1 cellular context compared by ENCODE assay signal in the genomic region with DNA sequence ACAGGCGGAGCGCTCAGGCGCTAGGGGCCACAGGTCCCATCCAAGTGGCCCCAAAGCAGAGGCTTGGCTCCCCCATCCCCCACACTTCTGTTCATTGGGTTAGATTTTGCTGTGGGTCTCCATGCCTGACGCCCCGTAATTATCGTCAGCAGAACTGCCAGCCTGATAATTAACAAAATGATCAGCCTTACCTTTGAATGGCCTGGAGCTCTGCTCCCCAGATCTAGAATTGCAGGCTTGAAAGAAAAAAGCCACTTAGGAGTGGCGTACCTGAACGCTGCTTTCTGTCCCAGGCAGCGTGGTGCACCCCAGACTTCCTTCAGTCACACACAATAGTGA.
TF ChIP-seq lines count a peak whose summit lies in the region.

No MANE protein-coding gene starts in this region.

TF ChIP-seq in GM23338, 12 proteins besides CTCF, POLR2A, EP300 and RAD21:
- TF ChIP-seq CREB1 (CRISPR knock-in tag; IDR thresholded peaks at IDR 0.05; ENCODE audit: low read depth) (no peak), ZNF331 (CRISPR knock-in tag; IDR thresholded peaks at IDR 0.05; ENCODE audit: low read depth) (no peak), ZNF114 (CRISPR knock-in tag; IDR thresholded peaks at IDR 0.05) (no peak)
- TF ChIP-seq, protein P1, sequence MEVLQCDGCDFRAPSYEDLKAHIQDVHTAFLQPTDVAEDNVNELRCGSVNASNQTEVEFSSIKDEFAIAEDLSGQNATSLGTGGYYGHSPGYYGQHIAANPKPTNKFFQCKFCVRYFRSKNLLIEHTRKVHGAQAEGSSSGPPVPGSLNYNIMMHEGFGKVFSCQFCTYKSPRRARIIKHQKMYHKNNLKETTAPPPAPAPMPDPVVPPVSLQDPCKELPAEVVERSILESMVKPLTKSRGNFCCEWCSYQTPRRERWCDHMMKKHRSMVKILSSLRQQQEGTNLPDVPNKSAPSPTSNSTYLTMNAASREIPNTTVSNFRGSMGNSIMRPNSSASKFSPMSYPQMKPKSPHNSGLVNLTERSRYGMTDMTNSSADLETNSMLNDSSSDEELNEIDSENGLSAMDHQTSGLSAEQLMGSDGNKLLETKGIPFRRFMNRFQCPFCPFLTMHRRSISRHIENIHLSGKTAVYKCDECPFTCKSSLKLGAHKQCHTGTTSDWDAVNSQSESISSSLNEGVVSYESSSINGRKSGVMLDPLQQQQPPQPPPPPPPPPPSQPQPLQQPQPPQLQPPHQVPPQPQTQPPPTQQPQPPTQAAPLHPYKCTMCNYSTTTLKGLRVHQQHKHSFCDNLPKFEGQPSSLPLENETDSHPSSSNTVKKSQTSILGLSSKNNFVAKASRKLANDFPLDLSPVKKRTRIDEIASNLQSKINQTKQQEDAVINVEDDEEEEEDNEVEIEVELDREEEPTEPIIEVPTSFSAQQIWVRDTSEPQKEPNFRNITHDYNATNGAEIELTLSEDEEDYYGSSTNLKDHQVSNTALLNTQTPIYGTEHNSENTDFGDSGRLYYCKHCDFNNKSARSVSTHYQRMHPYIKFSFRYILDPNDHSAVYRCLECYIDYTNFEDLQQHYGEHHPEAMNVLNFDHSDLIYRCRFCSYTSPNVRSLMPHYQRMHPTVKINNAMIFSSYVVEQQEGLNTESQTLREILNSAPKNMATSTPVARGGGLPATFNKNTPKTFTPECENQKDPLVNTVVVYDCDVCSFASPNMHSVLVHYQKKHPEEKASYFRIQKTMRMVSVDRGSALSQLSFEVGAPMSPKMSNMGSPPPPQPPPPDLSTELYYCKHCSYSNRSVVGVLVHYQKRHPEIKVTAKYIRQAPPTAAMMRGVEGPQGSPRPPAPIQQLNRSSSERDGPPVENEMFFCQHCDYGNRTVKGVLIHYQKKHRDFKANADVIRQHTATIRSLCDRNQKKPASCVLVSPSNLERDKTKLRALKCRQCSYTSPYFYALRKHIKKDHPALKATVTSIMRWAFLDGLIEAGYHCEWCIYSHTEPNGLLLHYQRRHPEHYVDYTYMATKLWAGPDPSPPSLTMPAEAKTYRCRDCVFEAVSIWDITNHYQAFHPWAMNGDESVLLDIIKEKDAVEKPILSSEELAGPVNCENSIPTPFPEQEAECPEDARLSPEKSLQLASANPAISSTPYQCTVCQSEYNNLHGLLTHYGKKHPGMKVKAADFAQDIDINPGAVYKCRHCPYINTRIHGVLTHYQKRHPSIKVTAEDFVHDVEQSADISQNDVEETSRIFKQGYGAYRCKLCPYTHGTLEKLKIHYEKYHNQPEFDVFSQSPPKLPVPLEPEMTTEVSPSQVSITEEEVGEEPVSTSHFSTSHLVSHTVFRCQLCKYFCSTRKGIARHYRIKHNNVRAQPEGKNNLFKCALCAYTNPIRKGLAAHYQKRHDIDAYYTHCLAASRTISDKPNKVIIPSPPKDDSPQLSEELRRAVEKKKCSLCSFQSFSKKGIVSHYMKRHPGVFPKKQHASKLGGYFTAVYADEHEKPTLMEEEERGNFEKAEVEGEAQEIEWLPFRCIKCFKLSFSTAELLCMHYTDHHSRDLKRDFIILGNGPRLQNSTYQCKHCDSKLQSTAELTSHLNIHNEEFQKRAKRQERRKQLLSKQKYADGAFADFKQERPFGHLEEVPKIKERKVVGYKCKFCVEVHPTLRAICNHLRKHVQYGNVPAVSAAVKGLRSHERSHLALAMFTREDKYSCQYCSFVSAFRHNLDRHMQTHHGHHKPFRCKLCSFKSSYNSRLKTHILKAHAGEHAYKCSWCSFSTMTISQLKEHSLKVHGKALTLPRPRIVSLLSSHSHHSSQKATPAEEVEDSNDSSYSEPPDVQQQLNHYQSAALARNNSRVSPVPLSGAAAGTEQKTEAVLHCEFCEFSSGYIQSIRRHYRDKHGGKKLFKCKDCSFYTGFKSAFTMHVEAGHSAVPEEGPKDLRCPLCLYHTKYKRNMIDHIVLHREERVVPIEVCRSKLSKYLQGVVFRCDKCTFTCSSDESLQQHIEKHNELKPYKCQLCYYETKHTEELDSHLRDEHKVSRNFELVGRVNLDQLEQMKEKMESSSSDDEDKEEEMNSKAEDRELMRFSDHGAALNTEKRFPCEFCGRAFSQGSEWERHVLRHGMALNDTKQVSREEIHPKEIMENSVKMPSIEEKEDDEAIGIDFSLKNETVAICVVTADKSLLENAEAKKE (CRISPR knock-in tag; IDR thresholded peaks at IDR 0.05), result no peak
